Comparison of ENCODE assay signal across 15 cellular contexts in genomic region chr12:127773520-127773919, GRCh38.
A peak's percentile ranks its signal among the peaks of the same experiment; 100 is the strongest.
DNase-seq lines count a peak whose midpoint lies in the region; FAIRE-seq and TF ChIP-seq lines count a peak whose summit lies in the region.
"Had no signal": no experiment of that assay in that cellular context is flagged by ENCODE, and none has a peak within 500 bp of the region (broad histone marks: within the 10 kb centered on the region; RNA-seq: fewer than 3 reads in every experiment).

No MANE protein-coding gene starts in this region.

- no peaks in the 10 kb centered on the region for H3K36me3 ChIP-seq in WERI-Rb-1
- H3K36me3 ChIP-seq: right atrium auricular region had no signal

- no peak overlapping the region for H2BK12ac ChIP-seq in H9 (ENCODE audit: insufficient read length, low read depth, low read length)

- H3K36me3 Mint-ChIP-seq in H9 (ENCODE audit: insufficient read depth in 1 of 3, low read depth in 3 of 3): no peaks in the 10 kb centered on the region
- no peaks in the 10 kb centered on the region for H3K36me3 Mint-ChIP-seq in neural crest cell (ENCODE audit: low read depth)
- H3K36me3 Mint-ChIP-seq: naive B cell had no signal

- H3K4me1 ChIP-seq in H9 (ENCODE audit: insufficient read depth, low read length): no peaks in the 10 kb centered on the region; the same call in 1 of the 2 replicates
- H3K4me1 ChIP-seq: right atrium auricular region had no signal

- DNase-seq in H9: peak; percentile 74
- DNase-seq in NCI-H524 (lab: John Stamatoyannopoulos, UW): peak; percentile 70 to 88
- peak; percentile 68 for DNase-seq in WERI-Rb-1
- DNase-seq in neural crest cell (ENCODE audit: low read depth, low spot score): no peak
- DNase-seq in mucosa of gallbladder (ENCODE audit: low spot score): no peak
- no peak for DNase-seq in HTR-8/SVneo (ENCODE audit: insufficient read length, low spot score)
- no peak for DNase-seq in iPS-NIHi11 (ENCODE audit: low spot score)
- no peak for DNase-seq in foreskin fibroblast
- DNase-seq: activated CD4-positive, CD25-positive, alpha-beta regulatory T cell treated with anti-CD3 and anti-CD28 coated beads, Interleukin-2, amount 50 U/mL, for 72 hours; activated T-cell treated with anti-CD3 and anti-CD28 coated beads, Interleukin-2, amount 50 U/mL, for 24 hours; effector memory CD4-positive, alpha-beta T cell; foreskin melanocyte; naive B cell; SK-N-SH had no signal

- H3K4me1 Mint-ChIP-seq in H9 (peaks cover 11 to 12% of the 10 kb centered on the region in 2 experiments), neural crest cell (no peaks in the 10 kb centered on the region)
- H3K4me1 Mint-ChIP-seq: naive B cell had no signal

- peak; percentile 69 for TF ChIP-seq CTCF in H9 (conservative IDR thresholded peaks at IDR 0.05)
- TF ChIP-seq CTCF in WERI-Rb-1 (IDR thresholded peaks at IDR 0.05; ENCODE audit: low read depth, low read length): peak; percentile 80
- TF ChIP-seq CTCF in neural crest cell (conservative IDR thresholded peaks at IDR 0.05): peak; percentile 43
- TF ChIP-seq CTCF in foreskin fibroblast (IDR thresholded peaks at IDR 0.05; ENCODE audit: low read depth, low read length): no peak

- no peak overlapping the region for H3K4me2 ChIP-seq in H9 (ENCODE audit: insufficient read depth, insufficient read length, low read length)
- H3K4me2 ChIP-seq: SK-N-SH had no signal

- no peak overlapping the region for H3K56ac ChIP-seq in H9 (ENCODE audit: insufficient read length, low read depth, low read length)

- no peaks in the 10 kb centered on the region; a peak in 1 of 5 replicates for H3K9me3 Mint-ChIP-seq in H9
- H3K9me3 Mint-ChIP-seq in neural crest cell: no peaks in the 10 kb centered on the region
- H3K9me3 Mint-ChIP-seq: activated T-cell treated with anti-CD3 and anti-CD28 coated beads, Interleukin-2, amount 50 U/mL, for 24 hours had no signal

- no peak overlapping the region for H2BK120ac ChIP-seq in H9 (ENCODE audit: low read depth, low read length, poor library complexity, severe bottlenecking)

- H2BK15ac ChIP-seq in H9 (ENCODE audit: low read depth, low read length): no peak overlapping the region

- H3K27ac Mint-ChIP-seq in H9 (no peak overlapping the region), neural crest cell (ENCODE audit: unreplicated experiment) (no peak overlapping the region)
- H3K27ac Mint-ChIP-seq: activated T-cell treated with anti-CD3 and anti-CD28 coated beads, Interleukin-2, amount 50 U/mL, for 24 hours; naive B cell had no signal

- FAIRE-seq in HTR-8/SVneo (lab: Jason Lieb, UNC): no peak

- H3K9ac ChIP-seq in H9 (ENCODE audit: extremely low read depth, insufficient read length, low read length): no peak overlapping the region
- H3K9ac ChIP-seq: SK-N-SH had no signal

- H3K18ac ChIP-seq in H9 (ENCODE audit: insufficient read length, low read depth, low read length): no peak overlapping the region

- no peak overlapping the region for H3K23ac ChIP-seq in H9 (ENCODE audit: insufficient read length, low read depth, low read length)

- no peak overlapping the region; the same call in 1 of the 2 replicates for H3K14ac ChIP-seq in H9 (ENCODE audit: insufficient read depth, low read length)

- H2AFZ ChIP-seq in H9 (ENCODE audit: low read length): no peak overlapping the region

- H4K8ac ChIP-seq in H9 (replicated peaks; ENCODE audit: insufficient read length, low read depth, low read length): no peak overlapping the region

- no peaks in the 10 kb centered on the region for H4K20me1 ChIP-seq in H9 (ENCODE audit: control insufficient read depth, insufficient read depth, insufficient read length)

- H2AK5ac ChIP-seq in H9 (ENCODE audit: insufficient read length, low read length): no peak overlapping the region

- no peaks in the 10 kb centered on the region for H3K79me2 ChIP-seq in H9 (ENCODE audit: insufficient read depth, low read length)

- H3K27ac ChIP-seq in H9 (ENCODE audit: insufficient read length, low read depth, low read length): no peak overlapping the region
- H3K27ac ChIP-seq in WERI-Rb-1: no peak overlapping the region
- H3K27ac ChIP-seq: right atrium auricular region had no signal

- H3K4me3 ChIP-seq in WERI-Rb-1 (ENCODE audit: low read depth, low read length) (no peak overlapping the region), foreskin fibroblast (ENCODE audit: low read depth in 1 of 2, low read length in 2 of 2) (no peak overlapping the region)
- H3K4me3 ChIP-seq: right atrium auricular region had no signal

- H2BK20ac ChIP-seq in H9 (ENCODE audit: low read depth, low read length, poor library complexity, severe bottlenecking): no peak overlapping the region

- no peak overlapping the region for H4K5ac ChIP-seq in H9 (ENCODE audit: insufficient read length, low read depth, low read length)

- H4K91ac ChIP-seq in H9 (ENCODE audit: insufficient read length, low read depth, low read length): no peak overlapping the region

- no CpG with 5 or more reads among the region's 6 CpGs for WGBS in H9 (ENCODE audit: extremely low coverage, insufficient read length, low lambda C conversion rate)

- H3K4me3 Mint-ChIP-seq in H9 (no peak overlapping the region), neural crest cell (no peak overlapping the region)
- H3K4me3 Mint-ChIP-seq: activated T-cell treated with anti-CD3 and anti-CD28 coated beads, Interleukin-2, amount 50 U/mL, for 24 hours; naive B cell had no signal

- H3T11ph ChIP-seq in H9 (ENCODE audit: low read length): no peak overlapping the region

- H3K23me2 ChIP-seq in H9 (ENCODE audit: insufficient read length, low read depth, low read length, poor library complexity, severe bottlenecking): no peaks in the 10 kb centered on the region

- no peaks in the 10 kb centered on the region for H3K79me1 ChIP-seq in H9 (ENCODE audit: insufficient read depth, low read depth, low read length, poor library complexity, severe bottlenecking)

- peaks cover 10% of the 10 kb centered on the region for H3K27me3 Mint-ChIP-seq in H9 (ENCODE audit: low read depth)
- H3K27me3 Mint-ChIP-seq in neural crest cell (ENCODE audit: low read depth): peaks cover 15% of the 10 kb centered on the region
- H3K27me3 Mint-ChIP-seq: activated T-cell treated with anti-CD3 and anti-CD28 coated beads, Interleukin-2, amount 50 U/mL, for 24 hours had no signal

- no peak overlapping the region for H3K4ac ChIP-seq in H9 (ENCODE audit: low read depth, low read length)

- no peaks in the 10 kb centered on the region for H3K27me3 ChIP-seq in H9 (ENCODE audit: insufficient read depth, low read length)
- H3K27me3 ChIP-seq in WERI-Rb-1 (ENCODE audit: insufficient read depth, low read depth, severe bottlenecking): no peaks in the 10 kb centered on the region
- H3K27me3 ChIP-seq: right atrium auricular region had no signal

- H3K9me3 ChIP-seq in H9 (ENCODE audit: control insufficient read depth, low read depth, low read length): no peaks in the 10 kb centered on the region
- no peaks in the 10 kb centered on the region for H3K9me3 ChIP-seq in WERI-Rb-1 (ENCODE audit: severe bottlenecking)
- H3K9me3 ChIP-seq: right atrium auricular region, SK-N-SH had no signal

- no peak overlapping the region for H2BK5ac ChIP-seq in H9 (ENCODE audit: insufficient read length, low read length)

Comparison
In these comparisons a context has a peak if more than half of its experiments do, and no peak if none do; other contexts are left out.
1. DNase-seq: peak in H9 (single experiment), NCI-H524 (2 of 2) and WERI-Rb-1 (single experiment); none in neural crest cell (single experiment), mucosa of gallbladder (single experiment), HTR-8/SVneo (single experiment), iPS-NIHi11 (single experiment) and foreskin fibroblast (0 of 2).